In genomic region chr1:24364975-24365678, GRCh38 we compare ENCODE assay signal across 8 cellular contexts. TPM values are rescaled to one million over a fixed set of nuclear protein-coding genes. Genes with fewer than 3 reads are reported as not detected.
A peak's percentile ranks its signal among the peaks of the same experiment; 100 is the strongest.
DNase-seq lines count a peak whose midpoint lies in the region; ATAC-seq and TF ChIP-seq lines count a peak whose summit lies in the region.

No MANE protein-coding gene starts in this region.

- H3K4me1 Mint-ChIP-seq in natural killer cell treated with Interleukin-12 subunit alpha and Interleukin-12 subunit beta and Interleukin-15 and Interleukin-18, amount 100 ng/mL, for 72 hours (ENCODE audit: low read depth in 2 of 2): peaks cover 0 to 10% of the 10 kb centered on the region in 2 donors

- no peak for TF ChIP-seq CTCF in astrocyte of the cerebellum (IDR thresholded peaks at IDR 0.05; ENCODE audit: low read depth, low read length, missing control alignments)

- H3K4me3 ChIP-seq in astrocyte of the cerebellum (ENCODE audit: low read depth, low read length): no peak overlapping the region

- no peak overlapping the region for H3K27ac Mint-ChIP-seq in natural killer cell treated with Interleukin-12 subunit alpha and Interleukin-12 subunit beta and Interleukin-15 and Interleukin-18, amount 100 ng/mL, for 72 hours

- H3K27me3 Mint-ChIP-seq in natural killer cell treated with Interleukin-12 subunit alpha and Interleukin-12 subunit beta and Interleukin-15 and Interleukin-18, amount 100 ng/mL, for 72 hours: no peaks in the 10 kb centered on the region

- no peaks in the 10 kb centered on the region for H3K36me3 Mint-ChIP-seq in natural killer cell treated with Interleukin-12 subunit alpha and Interleukin-12 subunit beta and Interleukin-15 and Interleukin-18, amount 100 ng/mL, for 72 hours

- peak overlapping the region; percentile 25 for H3K4me3 Mint-ChIP-seq in natural killer cell treated with Interleukin-12 subunit alpha and Interleukin-12 subunit beta and Interleukin-15 and Interleukin-18, amount 100 ng/mL, for 72 hours

- peak; percentile 74 for DNase-seq in A172 (ENCODE audit: low spot score)
- peak; percentile 77 for DNase-seq in NCI-H2227 treated with DMSO at 0.1 percent for 48 hours (lab: John Stamatoyannopoulos, UW)
- peak; percentile 84 for DNase-seq in astrocyte of the cerebellum (ENCODE audit: low read depth)
- no peak for DNase-seq in natural killer cell treated with Interleukin-12 subunit alpha and Interleukin-12 subunit beta and Interleukin-15 and Interleukin-18, amount 100 ng/mL, for 72 hours (ENCODE audit: low spot score)
- DNase-seq in NK-92 (lab: John Stamatoyannopoulos, UW; ENCODE audit: unreplicated experiment): no peak
- DNase-seq in activated gamma-delta T cell treated with Interleukin-2 at 50 U/mL for 16 hours: no peak

- in situ Hi-C loops in astrocyte of the cerebellum (cut with HindIII; ENCODE audit: low sequenced_read_pairs): no loop called here

- ATAC-seq in GM18520 (IDR thresholded peaks at IDR 0.05; ENCODE audit: unreplicated experiment) (peak; percentile 58), GM19035 (IDR thresholded peaks at IDR 0.05; ENCODE audit: unreplicated experiment) (no peak)
- ATAC-seq in natural killer cell treated with Interleukin-12 subunit alpha and Interleukin-12 subunit beta and Interleukin-15 and Interleukin-18, amount 100 ng/mL, for 72 hours: peak; percentile 61 to 90

- H3K9me3 Mint-ChIP-seq in natural killer cell treated with Interleukin-12 subunit alpha and Interleukin-12 subunit beta and Interleukin-15 and Interleukin-18, amount 100 ng/mL, for 72 hours: no peaks in the 10 kb centered on the region

RNA-seq across cellular contexts. Expression of gene GRHL3, which starts 46.0 kb away (rescaled TPM):
- total RNA-seq in A172 (2014; rRNA removed; shearing (Covaris generic)): 0.10 TPM in 1 of 2 replicates, not detected in the other
- total RNA-seq in natural killer cell treated with Interleukin-12 subunit alpha and Interleukin-12 subunit beta and Interleukin-15 and Interleukin-18, amount 100 ng/mL, for 72 hours: not detected

RNA-seq across cellular contexts. Expression of gene STPG1, which starts 48.5 kb away (rescaled TPM):
- 1.8 and 2.3 TPM in 2 replicates for total RNA-seq in A172 (2014; rRNA removed; shearing (Covaris generic))
- 1 to 10 TPM; 2.3 to 5.4 TPM for total RNA-seq in natural killer cell treated with Interleukin-12 subunit alpha and Interleukin-12 subunit beta and Interleukin-15 and Interleukin-18, amount 100 ng/mL, for 72 hours

RNA-seq across cellular contexts. Expression of gene NIPAL3, which starts 50.5 kb away (rescaled TPM):
- total RNA-seq in A172 (2014; rRNA removed; shearing (Covaris generic)): 8.2 and 10.7 TPM in 2 replicates
- total RNA-seq in natural killer cell treated with Interleukin-12 subunit alpha and Interleukin-12 subunit beta and Interleukin-15 and Interleukin-18, amount 100 ng/mL, for 72 hours: 10 to 100 TPM; 22.0 to 28.1 TPM

Comparison
In these comparisons a context has a peak if more than half of its experiments do, and no peak if none do; other contexts are left out.
1. DNase-seq: peak in A172 (single experiment), NCI-H2227 treated with DMSO at 0.1 percent for 48 hours (single experiment) and astrocyte of the cerebellum (single experiment); none in natural killer cell treated with Interleukin-12 subunit alpha and Interleukin-12 subunit beta and Interleukin-15 and Interleukin-18, amount 100 ng/mL, for 72 hours (single experiment), NK-92 (single experiment) and activated gamma-delta T cell treated with Interleukin-2 at 50 U/mL for 16 hours (single experiment).